Comparison of ENCODE assay signal across 29 cellular contexts in the genomic region with DNA sequence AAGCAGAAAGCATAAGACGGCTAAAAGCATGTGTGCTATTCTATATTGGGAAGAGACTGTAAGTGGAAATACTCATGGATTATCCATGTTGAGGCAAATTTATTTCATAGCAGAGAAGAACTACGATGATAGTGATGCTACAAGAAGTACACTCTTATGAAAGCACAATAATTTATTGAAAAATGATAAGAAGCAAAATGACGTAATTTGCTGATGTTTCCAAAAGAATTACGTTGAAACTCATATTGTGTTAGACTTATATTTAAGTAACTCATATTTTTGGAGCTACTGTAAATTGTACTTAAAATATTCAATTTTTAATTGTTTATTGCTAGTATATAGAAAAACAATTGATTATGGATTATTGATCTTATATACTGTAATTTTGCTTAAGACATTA.
"Had no signal": no experiment of that assay in that cellular context is flagged by ENCODE, and none has a peak within 500 bp of the region (broad histone marks: within the 10 kb centered on the region; RNA-seq: fewer than 3 reads in every experiment).

No MANE protein-coding gene starts in this region.

- H3K79me2 ChIP-seq: parathyroid adenoma had no signal

- H3K9me3 ChIP-seq: ovary, psoas muscle, spleen, suprapubic skin, testis, tibial artery, transverse colon, upper lobe of right lung, vagina had no signal

- H2AFZ ChIP-seq: neural progenitor cell, parathyroid adenoma had no signal

- H3K4me3 ChIP-seq: neural progenitor cell, ovary, psoas muscle, skin epidermis, smooth muscle cell, spleen, suprapubic skin, testis, tibial artery, transverse colon, upper lobe of right lung, vagina had no signal

- H3K4me2 ChIP-seq: neural progenitor cell, smooth muscle cell had no signal

- H3K27ac ChIP-seq: neural progenitor cell, ovary, parathyroid adenoma, psoas muscle, skin epidermis, spleen, suprapubic skin, testis, tibial artery, transverse colon, upper lobe of right lung, vagina had no signal

- DNase-seq: naive thymus-derived CD4-positive, alpha-beta T cell; natural killer cell; occipital lobe; ovary; posterior cingulate gyrus; psoas muscle; right cardiac atrium; spleen; stimulated activated CD4-positive, alpha-beta T cell treated with anti-CD3 and anti-CD28 coated beads, Interleukin-12 subunit alpha, Interleukin-12 subunit beta, amount 100 ng/mL, for 4 hours; stimulated activated CD4-positive, alpha-beta T cell treated with anti-CD3 and anti-CD28 coated beads, Interleukin-1b, Interleukin-23, amount 100 ng/mL, for 48 hours; stimulated activated CD4-positive, alpha-beta T cell treated with anti-CD3 and anti-CD28 coated beads, Interleukin-4, amount 100 ng/mL, for 1 hour; stimulated activated CD4-positive, alpha-beta T cell treated with anti-CD3 and anti-CD28 coated beads, Interleukin-4, amount 100 ng/mL, for 4 hours; stimulated activated CD8-positive, alpha-beta memory T cell treated with anti-CD3 and anti-CD28 coated beads, Interleukin-4, amount 100 ng/mL, for 48 hours; stimulated activated naive CD4-positive, alpha-beta T cell; stimulated activated naive CD8-positive, alpha-beta T cell treated with anti-CD3 and anti-CD28 coated beads, Interleukin-15, amount 100 ng/mL, for 72 hours; stimulated activated naive CD8-positive, alpha-beta T cell treated with anti-CD3 and anti-CD28 coated beads, Interleukin-15, Interleukin-2, amounts not matched to agents 100 U/mL and 50 U/mL, for 24 hours; substantia nigra; testis; tibial artery; transverse colon; upper lobe of right lung had no signal

- H3K4me1 ChIP-seq: neural progenitor cell, parathyroid adenoma, psoas muscle, spleen, suprapubic skin, testis, tibial artery, transverse colon, upper lobe of right lung, vagina had no signal

- ATAC-seq: naive thymus-derived CD4-positive, alpha-beta T cell; natural killer cell; psoas muscle; right cardiac atrium; sciatic nerve; stimulated activated memory B cell treated with anti-CD40 and anti-IgM and Interleukin-4, amounts not matched to agents 10 μg/mL and 1 μg/mL and 100 μg/mL, for 72 hours; stimulated activated naive CD8-positive, alpha-beta T cell treated with anti-CD3 and anti-CD28 coated beads, Interleukin-15, amount 100 ng/mL, for 72 hours; stimulated activated naive CD8-positive, alpha-beta T cell treated with anti-CD3 and anti-CD28 coated beads, Interleukin-15, Interleukin-2, amounts not matched to agents 100 U/mL and 50 U/mL, for 24 hours; upper lobe of right lung had no signal

- H3K9ac ChIP-seq: neural progenitor cell, parathyroid adenoma had no signal

- H3K27me3 ChIP-seq: neural progenitor cell, ovary, spleen, suprapubic skin, testis, tibial artery, transverse colon, upper lobe of right lung, vagina had no signal

- H3K36me3 ChIP-seq: neural progenitor cell, ovary, spleen, suprapubic skin, tibial artery, transverse colon, upper lobe of right lung, vagina had no signal
